Comparison of ENCODE assay signal across 1 cellular context in genomic region chrX:31546130-31546529, GRCh38.
TF ChIP-seq lines count a peak whose summit lies in the region.

No MANE protein-coding gene starts in this region.

TF ChIP-seq in GM23338, 12 proteins besides CTCF, POLR2A, EP300 and RAD21 (continued from another document):
- TF ChIP-seq ZNF462 (CRISPR knock-in tag; IDR thresholded peaks at IDR 0.05), result no peak
